23 cellular contexts compared by ENCODE assay signal in genomic region chr4:80931645-80932215, GRCh38.
"Had no signal": no experiment of that assay in that cellular context is flagged by ENCODE, and none has a peak within 500 bp of the region (broad histone marks: within the 10 kb centered on the region; RNA-seq: fewer than 3 reads in every experiment).

No MANE protein-coding gene starts in this region.

- DNase-seq: activated CD4-positive, alpha-beta memory T cell treated with anti-CD3 and anti-CD28 coated beads, Interleukin-2, amount 10 ng/mL, durations not matched to agents 7 days and 5 days; activated CD4-positive, alpha-beta T cell treated with anti-CD3 and anti-CD28 coated beads, Interleukin-2, amount 10 ng/mL, durations not matched to agents 24 days and 14 days; activated effector memory CD4-positive, alpha-beta T cell treated with anti-CD3 and anti-CD28 coated beads, Interleukin-2, amount 50 U/mL, for 16 hours; activated naive CD4-positive, alpha-beta T cell treated with anti-CD3 and anti-CD28 coated beads, Interleukin-2, amount 10 ng/mL, durations not matched to agents 7 days and 5 days; activated naive CD8-positive, alpha-beta T cell treated with anti-CD3 and anti-CD28 coated beads, Interleukin-2, amount 50 U/mL, for 24 hours; activated T-cell treated with anti-CD3 and anti-CD28 coated beads, Interleukin-2, amount 50 U/mL, for 72 hours; anterior cingulate cortex; colonic mucosa; endodermal cell; esophagus squamous epithelium; heart right ventricle; islet precursor cell; left cardiac atrium; mucosa of descending colon; naive B cell; retina; sigmoid colon; stimulated activated CD4-positive, alpha-beta T cell treated with anti-CD3 and anti-CD28 coated beads, Interleukin-4, amount 100 ng/mL, for 4 hours; stimulated activated naive CD8-positive, alpha-beta T cell treated with anti-CD3 and anti-CD28 coated beads, Interleukin-15, Interleukin-2, amounts not matched to agents 100 U/mL and 50 U/mL, for 24 hours; upper lobe of left lung had no signal

- H3K27me3 ChIP-seq: breast epithelium, colonic mucosa, esophagus squamous epithelium, heart right ventricle, sigmoid colon, upper lobe of left lung had no signal

- H3K4me1 ChIP-seq: breast epithelium, colonic mucosa, esophagus squamous epithelium, heart right ventricle, sigmoid colon, upper lobe of left lung had no signal

- H3K4me3 ChIP-seq: breast epithelium, colonic mucosa, esophagus squamous epithelium, heart right ventricle, mucosa of descending colon, sigmoid colon, upper lobe of left lung had no signal

- ATAC-seq: activated CD4-positive, CD25-positive, alpha-beta regulatory T cell treated with anti-CD3 and anti-CD28 coated beads, Interleukin-2, amount 50 U/mL, for 24 hours; activated naive CD8-positive, alpha-beta T cell treated with anti-CD3 and anti-CD28 coated beads, Interleukin-2, amount 50 U/mL, for 24 hours; activated T-cell treated with anti-CD3 and anti-CD28 coated beads, Interleukin-2, amount 50 U/mL, for 72 hours; heart right ventricle; left cardiac atrium; mucosa of descending colon; stimulated activated naive CD8-positive, alpha-beta T cell treated with anti-CD3 and anti-CD28 coated beads, Interleukin-15, Interleukin-2, amounts not matched to agents 100 U/mL and 50 U/mL, for 24 hours had no signal

- H3K36me3 ChIP-seq: breast epithelium, colonic mucosa, esophagus squamous epithelium, heart right ventricle, sigmoid colon, upper lobe of left lung had no signal

- H3K9me3 ChIP-seq: breast epithelium, colonic mucosa, esophagus squamous epithelium, heart right ventricle, mucosa of descending colon, sigmoid colon, upper lobe of left lung had no signal

- H3K27ac ChIP-seq: breast epithelium, colonic mucosa, esophagus squamous epithelium, heart right ventricle, sigmoid colon, upper lobe of left lung, VCaP had no signal
